In genomic region chr14:22994762-22995275, GRCh38 we compare ENCODE assay signal across 8 cellular contexts. TPM values are rescaled to one million over a fixed set of nuclear protein-coding genes. Genes with fewer than 3 reads are reported as not detected.
DNase-seq lines count a peak whose midpoint lies in the region; ATAC-seq, FAIRE-seq and TF ChIP-seq lines count a peak whose summit lies in the region.

No MANE protein-coding gene starts in this region.

- peak; percentile 83 for FAIRE-seq in HepG2 (lab: Jason Lieb, UNC)

- no peak for TF ChIP-seq EP300 in HepG2 (IDR thresholded peaks at IDR 0.05; ENCODE audit: low read depth in 2 of 2, low read length in 2 of 2)
- TF ChIP-seq EP300 in HepG2 (CRISPR knock-in tag; IDR thresholded peaks at IDR 0.05; ENCODE audit: borderline replicate concordance) = 0 out of 2 replicates have a peak, but pooled peaks have one; percentile 16

- H3F3A ChIP-seq in OCI-LY1 (ENCODE audit: insufficient read depth, low read length) = no peaks in the 10 kb centered on the region

- no peaks in the 10 kb centered on the region for H3K79me2 ChIP-seq in OCI-LY1 (ENCODE audit: insufficient read depth, low read length)
- H3K79me2 ChIP-seq in HepG2 (ENCODE audit: insufficient read depth, low read length) = no peaks in the 10 kb centered on the region

- no peak for DNase-seq in brain microvascular endothelial cell
- DNase-seq in HepG2 (ENCODE audit: low spot score) = peak; percentile 67
- DNase-seq in upper lobe of right lung = peak; percentile 72
- DNase-seq in dedifferentiated amniotic fluid mesenchymal stem cell (ENCODE audit: extremely low spot score) = no peak
- DNase-seq in 8988T = no peak

- H3K27ac ChIP-seq in 22Rv1 (no peak overlapping the region), OCI-LY1 (ENCODE audit: low read depth, low read length, poor library complexity, severe bottlenecking) (no peak overlapping the region), brain microvascular endothelial cell (no peak overlapping the region), HepG2 (ENCODE audit: extremely low read length, insufficient read depth, low read length) (no peak overlapping the region), upper lobe of right lung (no peak overlapping the region)

- H3K4me2 ChIP-seq in OCI-LY1 (ENCODE audit: low read length) (no peak overlapping the region), HepG2 (ENCODE audit: low read depth, low read length) (peak overlapping the region; percentile 13; the same call in 1 of the 2 replicates)

- intact Hi-C loops in HepG2 (cut with micrococcal nuclease; ENCODE audit: unreplicated experiment) (loop anchor here (1.0 kb wide), 4 partner anchors 9 to 63 kb away; no protein-coding TSS in a partner anchor), upper lobe of right lung (cut with DNase I) (no loop called here)

- H3K9me3 ChIP-seq in OCI-LY1 (ENCODE audit: low read length) (no peaks in the 10 kb centered on the region), HepG2 (ENCODE audit: low read length) (no peaks in the 10 kb centered on the region), upper lobe of right lung (no peaks in the 10 kb centered on the region)

- peak; percentile 94 for ATAC-seq in HepG2
- peak; percentile 80 for ATAC-seq in upper lobe of right lung

- TF ChIP-seq POLR2A in HepG2 (IDR thresholded peaks at IDR 0.05; ENCODE audit: insufficient read depth in 1 of 2, low read depth in 2 of 2, low read length in 2 of 2) = no peak

- CTCF ChIA-PET in HepG2 (lab: Yijun Ruan, JAX; ENCODE audit: low intra/inter-chr PET ratio, low total read pairs) = interaction anchor here (0.7 to 2.9 kb wide), 5 partner anchors 8 to 74 kb away, joined by 3 to 77 read pairs (median 9); partner anchors contain the start of genes AJUBA and CDH24

- peaks cover 9% of the 10 kb centered on the region for H3K36me3 ChIP-seq in OCI-LY1 (ENCODE audit: insufficient read depth, low read length)
- no peaks in the 10 kb centered on the region for H3K36me3 ChIP-seq in brain microvascular endothelial cell (replicated peaks)
- H3K36me3 ChIP-seq in HepG2 (replicated peaks in 1 of 2; ENCODE audit: control insufficient read depth in 1 of 2, insufficient read depth in 2 of 2, low read length in 2 of 2) = peaks cover 0 to 3% of the 10 kb centered on the region in 2 experiments; a peak in 2 of 5 replicates
- no peaks in the 10 kb centered on the region for H3K36me3 ChIP-seq in upper lobe of right lung

- POLR2A ChIA-PET in HepG2 (lab: Yijun Ruan, JAX) = interaction anchor here (0.7 to 8.5 kb wide), 23 partner anchors 11 to 100 kb away, joined by 3 to 160 read pairs (median 7); partner anchors contain the start of genes ACIN1, AJUBA, C14orf119 and C14orf93

- 24% methylated on average over 4 of the region's 4 CpGs for WGBS in HepG2 (ENCODE audit: low lambda C conversion rate)

- peak; percentile 87 for TF ChIP-seq RAD21 in HepG2 (CRISPR knock-in tag; IDR thresholded peaks at IDR 0.05)

- in situ Hi-C loops in brain microvascular endothelial cell (cut with HindIII; ENCODE audit: low pct_ligation_motif_present, low sequenced_read_pairs) = no loop called here
- in situ Hi-C loops in HepG2 (cut with HindIII; ENCODE audit: extremely low pct_ligation_motif_present, low pct_unique_long_range_greater_than_20kb) = no loop called here

- H3K27me3 ChIP-seq in OCI-LY1 (ENCODE audit: insufficient read depth, low read length) (no peaks in the 10 kb centered on the region), brain microvascular endothelial cell (replicated peaks) (no peaks in the 10 kb centered on the region), HepG2 (ENCODE audit: control insufficient read depth in 1 of 2, insufficient read depth in 2 of 2, low read length in 2 of 2) (no peaks in the 10 kb centered on the region), upper lobe of right lung (no peaks in the 10 kb centered on the region)

- no TSS peak for BruUV-seq in HepG2 (replicated peaks; lab: Mats Ljungman, UMichigan)

- H3K9ac ChIP-seq in OCI-LY1 (ENCODE audit: low read length) (no peak overlapping the region), HepG2 (ENCODE audit: insufficient read depth, low read depth, low read length) (no peak overlapping the region)

- no peaks in the 10 kb centered on the region for H3K9me2 ChIP-seq in OCI-LY1 (ENCODE audit: low read depth, low read length)

- TF ChIP-seq CTCF in 22Rv1 (IDR thresholded peaks at IDR 0.05) (peak; percentile 66), GM12872 (IDR thresholded peaks at IDR 0.05; ENCODE audit: insufficient read depth, low read depth, low read length) (peak; percentile 69), OCI-LY1 (IDR thresholded peaks at IDR 0.05; ENCODE audit: low read length) (peak; percentile 79), brain microvascular endothelial cell (IDR thresholded peaks at IDR 0.05; ENCODE audit: low read depth, low read length, missing control alignments) (peak; percentile 82), HepG2 (CRISPR knock-in tag; IDR thresholded peaks at IDR 0.05) (peak; percentile 90), upper lobe of right lung (IDR thresholded peaks at IDR 0.05) (peak; percentile 56)

- H2AFZ ChIP-seq in OCI-LY1 (ENCODE audit: low read length) = no peak overlapping the region
- H2AFZ ChIP-seq in HepG2 (ENCODE audit: low read length) = no peak overlapping the region

- H3K4me3 ChIP-seq in OCI-LY1 (ENCODE audit: low read depth, low read length, poor library complexity, severe bottlenecking) = no peak overlapping the region
- H3K4me3 ChIP-seq in brain microvascular endothelial cell (ENCODE audit: low read depth, low read length) = no peak overlapping the region
- H3K4me3 ChIP-seq in HepG2 (replicated peaks in 1 of 3; ENCODE audit: insufficient read depth in 1 of 3, low read depth in 2 of 3, low read length in 3 of 3) = no peak overlapping the region
- no peak overlapping the region for H3K4me3 ChIP-seq in upper lobe of right lung

- no peaks in the 10 kb centered on the region for H4K20me1 ChIP-seq in OCI-LY1 (ENCODE audit: insufficient read depth, low read length)
- H4K20me1 ChIP-seq in HepG2 (ENCODE audit: insufficient read depth, low read length) = no peaks in the 10 kb centered on the region

- H3K4me1 ChIP-seq in OCI-LY1 (ENCODE audit: insufficient read depth, low read length, severe bottlenecking) = no peaks in the 10 kb centered on the region
- H3K4me1 ChIP-seq in HepG2 (ENCODE audit: insufficient read depth, low read length) = peaks cover 5% of the 10 kb centered on the region; the same call in 1 of the 2 replicates
- H3K4me1 ChIP-seq in upper lobe of right lung = peaks cover 3% of the 10 kb centered on the region

RNA-seq across cellular contexts. Expression of gene AJUBA, which starts 12.5 kb away (rescaled TPM):
- 109 and 157 TPM in 2 replicates for total RNA-seq in HepG2 (2016; rRNA removed; fragmentation: Illumina TruSeq; extraction: Trizol)
- 29.1 and 32.6 TPM in 2 replicates for total RNA-seq in HepG2 (2016; cell fraction: cytosol; rRNA removed; fragmentation: Illumina TruSeq; extraction: Trizol; ENCODE audit: low read depth)
- total RNA-seq in HepG2 (2016; cell fraction: insoluble cytoplasmic fraction; rRNA removed; fragmentation: Illumina TruSeq; extraction: Trizol) = 104 and 153 TPM in 2 replicates
- total RNA-seq in HepG2 (2016; cell fraction: membrane; rRNA removed; fragmentation: Illumina TruSeq; extraction: Trizol) = 72.3 and 78.5 TPM in 2 replicates
- total RNA-seq in HepG2 (2016; cell fraction: nucleus; rRNA removed; fragmentation: Illumina TruSeq; extraction: Trizol) = 149 and 162 TPM in 2 replicates
- polyA plus RNA-seq in HepG2 (2011; rRNA removed) = 241 and 315 TPM in 2 replicates
- polyA plus RNA-seq in HepG2 (2011; cell fraction: cytosol; rRNA removed) = 184 and 225 TPM in 2 replicates
- polyA plus RNA-seq in HepG2 (2011; cell fraction: nucleus; rRNA removed) = 207 and 248 TPM in 2 replicates
- polyA plus RNA-seq in HepG2 (2012) = 183 and 230 TPM in 2 replicates
- polyA plus RNA-seq in HepG2 (2016; cell fraction: cytosol; fragmentation: Illumina TruSeq; extraction: Trizol; ENCODE audit: low read depth) = 8.7 and 9.2 TPM in 2 replicates
- polyA plus RNA-seq in HepG2 (2016; cell fraction: insoluble cytoplasmic fraction; fragmentation: Illumina TruSeq; extraction: Trizol; ENCODE audit: low read depth) = 102 and 106 TPM in 2 replicates
- polyA plus RNA-seq in HepG2 (2016; cell fraction: membrane; fragmentation: Illumina TruSeq; extraction: Trizol; ENCODE audit: low read depth) = 31.5 and 31.6 TPM in 2 replicates
- polyA plus RNA-seq in HepG2 (2016; cell fraction: nucleus; fragmentation: Illumina TruSeq; extraction: Trizol; ENCODE audit: insufficient read depth, low read depth) = 158 and 165 TPM in 2 replicates
- polyA minus RNA-seq in HepG2 (2011; rRNA and poly(A)+ RNA removed; ENCODE audit: low replicate concordance) = 171 and 630 TPM in 2 replicates
- polyA minus RNA-seq in HepG2 (2011; cell fraction: cytosol; rRNA and poly(A)+ RNA removed) = 150 and 166 TPM in 2 replicates
- 420 and 488 TPM in 2 replicates for polyA minus RNA-seq in HepG2 (2011; cell fraction: nucleus; rRNA and poly(A)+ RNA removed)
- 37.8 TPM for total RNA-seq in upper lobe of right lung

RNA-seq across cellular contexts. Expression of gene C14orf93, which starts 15.1 kb away (rescaled TPM):
- 10.8 and 11.4 TPM in 2 replicates for total RNA-seq in HepG2 (2016; rRNA removed; fragmentation: Illumina TruSeq; extraction: Trizol)
- 3.1 and 3.7 TPM in 2 replicates for total RNA-seq in HepG2 (2016; cell fraction: cytosol; rRNA removed; fragmentation: Illumina TruSeq; extraction: Trizol; ENCODE audit: low read depth)
- 10.9 and 11.2 TPM in 2 replicates for total RNA-seq in HepG2 (2016; cell fraction: insoluble cytoplasmic fraction; rRNA removed; fragmentation: Illumina TruSeq; extraction: Trizol)
- 7.8 and 9.1 TPM in 2 replicates for total RNA-seq in HepG2 (2016; cell fraction: membrane; rRNA removed; fragmentation: Illumina TruSeq; extraction: Trizol)
- total RNA-seq in HepG2 (2016; cell fraction: nucleus; rRNA removed; fragmentation: Illumina TruSeq; extraction: Trizol) = 6.7 and 8.3 TPM in 2 replicates
- polyA plus RNA-seq in HepG2 (2011; rRNA removed) = 19.8 and 22.5 TPM in 2 replicates
- 18.0 and 23.7 TPM in 2 replicates for polyA plus RNA-seq in HepG2 (2011; cell fraction: cytosol; rRNA removed)
- polyA plus RNA-seq in HepG2 (2011; cell fraction: nucleus; rRNA removed) = 27.1 and 27.7 TPM in 2 replicates
- polyA plus RNA-seq in HepG2 (2012) = 14.5 and 15.7 TPM in 2 replicates
- polyA plus RNA-seq in HepG2 (2016; cell fraction: cytosol; fragmentation: Illumina TruSeq; extraction: Trizol; ENCODE audit: low read depth) = 2.6 and 3.0 TPM in 2 replicates
- 9.9 and 10.2 TPM in 2 replicates for polyA plus RNA-seq in HepG2 (2016; cell fraction: insoluble cytoplasmic fraction; fragmentation: Illumina TruSeq; extraction: Trizol; ENCODE audit: low read depth)
- 6.4 TPM in 2 replicates for polyA plus RNA-seq in HepG2 (2016; cell fraction: membrane; fragmentation: Illumina TruSeq; extraction: Trizol; ENCODE audit: low read depth)
- polyA plus RNA-seq in HepG2 (2016; cell fraction: nucleus; fragmentation: Illumina TruSeq; extraction: Trizol; ENCODE audit: insufficient read depth, low read depth) = 19.5 and 24.7 TPM in 2 replicates
- polyA minus RNA-seq in HepG2 (2011; rRNA and poly(A)+ RNA removed; ENCODE audit: low replicate concordance) = 18.0 and 62.7 TPM in 2 replicates
- polyA minus RNA-seq in HepG2 (2011; cell fraction: cytosol; rRNA and poly(A)+ RNA removed) = 8.0 and 14.8 TPM in 2 replicates
- 8.8 and 11.9 TPM in 2 replicates for polyA minus RNA-seq in HepG2 (2011; cell fraction: nucleus; rRNA and poly(A)+ RNA removed)
- 8.4 TPM for total RNA-seq in upper lobe of right lung

RNA-seq across cellular contexts. Expression of gene HAUS4, which starts 37.9 kb away (rescaled TPM):
- total RNA-seq in HepG2 (2016; rRNA removed; fragmentation: Illumina TruSeq; extraction: Trizol) = 130 and 141 TPM in 2 replicates
- total RNA-seq in HepG2 (2016; cell fraction: cytosol; rRNA removed; fragmentation: Illumina TruSeq; extraction: Trizol; ENCODE audit: low read depth) = 124 and 143 TPM in 2 replicates
- 128 and 148 TPM in 2 replicates for total RNA-seq in HepG2 (2016; cell fraction: insoluble cytoplasmic fraction; rRNA removed; fragmentation: Illumina TruSeq; extraction: Trizol)
- 134 and 154 TPM in 2 replicates for total RNA-seq in HepG2 (2016; cell fraction: membrane; rRNA removed; fragmentation: Illumina TruSeq; extraction: Trizol)
- total RNA-seq in HepG2 (2016; cell fraction: nucleus; rRNA removed; fragmentation: Illumina TruSeq; extraction: Trizol) = 82.9 and 84.6 TPM in 2 replicates
- 64.7 and 74.4 TPM in 2 replicates for polyA plus RNA-seq in HepG2 (2011; rRNA removed)
- 49.6 and 52.3 TPM in 2 replicates for polyA plus RNA-seq in HepG2 (2011; cell fraction: cytosol; rRNA removed)
- 90.4 and 93.9 TPM in 2 replicates for polyA plus RNA-seq in HepG2 (2011; cell fraction: nucleus; rRNA removed)
- 58.5 and 83.9 TPM in 2 replicates for polyA plus RNA-seq in HepG2 (2012)
- 42.0 and 47.4 TPM in 2 replicates for polyA plus RNA-seq in HepG2 (2016; cell fraction: cytosol; fragmentation: Illumina TruSeq; extraction: Trizol; ENCODE audit: low read depth)
- 106 and 115 TPM in 2 replicates for polyA plus RNA-seq in HepG2 (2016; cell fraction: insoluble cytoplasmic fraction; fragmentation: Illumina TruSeq; extraction: Trizol; ENCODE audit: low read depth)
- 86.6 and 89.8 TPM in 2 replicates for polyA plus RNA-seq in HepG2 (2016; cell fraction: membrane; fragmentation: Illumina TruSeq; extraction: Trizol; ENCODE audit: low read depth)
- polyA plus RNA-seq in HepG2 (2016; cell fraction: nucleus; fragmentation: Illumina TruSeq; extraction: Trizol; ENCODE audit: insufficient read depth, low read depth) = 118 and 127 TPM in 2 replicates
- 39.3 and 43.1 TPM in 2 replicates for polyA minus RNA-seq in HepG2 (2011; rRNA and poly(A)+ RNA removed; ENCODE audit: low replicate concordance)
- 27.3 and 39.3 TPM in 2 replicates for polyA minus RNA-seq in HepG2 (2011; cell fraction: cytosol; rRNA and poly(A)+ RNA removed)
- polyA minus RNA-seq in HepG2 (2011; cell fraction: nucleus; rRNA and poly(A)+ RNA removed) = 50.6 and 59.4 TPM in 2 replicates
- total RNA-seq in upper lobe of right lung = 44.7 TPM

RNA-seq across cellular contexts. Expression of gene PSMB5, which starts 39.9 kb away (rescaled TPM):
- total RNA-seq in HepG2 (2016; rRNA removed; fragmentation: Illumina TruSeq; extraction: Trizol) (871 and 1,316 TPM in 2 replicates), upper lobe of right lung (75.7 TPM)
- total RNA-seq in HepG2 (2016; cell fraction: cytosol; rRNA removed; fragmentation: Illumina TruSeq; extraction: Trizol; ENCODE audit: low read depth) = 296 and 327 TPM in 2 replicates
- 923 and 1,358 TPM in 2 replicates for total RNA-seq in HepG2 (2016; cell fraction: insoluble cytoplasmic fraction; rRNA removed; fragmentation: Illumina TruSeq; extraction: Trizol)
- 499 and 543 TPM in 2 replicates for total RNA-seq in HepG2 (2016; cell fraction: membrane; rRNA removed; fragmentation: Illumina TruSeq; extraction: Trizol)
- 325 and 326 TPM in 2 replicates for total RNA-seq in HepG2 (2016; cell fraction: nucleus; rRNA removed; fragmentation: Illumina TruSeq; extraction: Trizol)
- polyA plus RNA-seq in HepG2 (2011; rRNA removed) = 566 and 705 TPM in 2 replicates
- 909 and 1,129 TPM in 2 replicates for polyA plus RNA-seq in HepG2 (2011; cell fraction: cytosol; rRNA removed)
- 173 and 191 TPM in 2 replicates for polyA plus RNA-seq in HepG2 (2011; cell fraction: nucleus; rRNA removed)
- polyA plus RNA-seq in HepG2 (2012) = 459 and 476 TPM in 2 replicates
- polyA plus RNA-seq in HepG2 (2016; cell fraction: cytosol; fragmentation: Illumina TruSeq; extraction: Trizol; ENCODE audit: low read depth) = 281 and 292 TPM in 2 replicates
- 1,127 and 1,228 TPM in 2 replicates for polyA plus RNA-seq in HepG2 (2016; cell fraction: insoluble cytoplasmic fraction; fragmentation: Illumina TruSeq; extraction: Trizol; ENCODE audit: low read depth)
- polyA plus RNA-seq in HepG2 (2016; cell fraction: membrane; fragmentation: Illumina TruSeq; extraction: Trizol; ENCODE audit: low read depth) = 411 and 426 TPM in 2 replicates
- 421 and 445 TPM in 2 replicates for polyA plus RNA-seq in HepG2 (2016; cell fraction: nucleus; fragmentation: Illumina TruSeq; extraction: Trizol; ENCODE audit: insufficient read depth, low read depth)
- 455 and 971 TPM in 2 replicates for polyA minus RNA-seq in HepG2 (2011; rRNA and poly(A)+ RNA removed; ENCODE audit: low replicate concordance)
- 370 and 379 TPM in 2 replicates for polyA minus RNA-seq in HepG2 (2011; cell fraction: cytosol; rRNA and poly(A)+ RNA removed)
- polyA minus RNA-seq in HepG2 (2011; cell fraction: nucleus; rRNA and poly(A)+ RNA removed) = 156 and 157 TPM in 2 replicates

RNA-seq across cellular contexts. Expression of gene PSMB11, which starts 47.2 kb away (rescaled TPM):
- total RNA-seq in HepG2 (2016; rRNA removed; fragmentation: Illumina TruSeq; extraction: Trizol) = not detected in 2 replicates
- total RNA-seq in HepG2 (2016; cell fraction: cytosol; rRNA removed; fragmentation: Illumina TruSeq; extraction: Trizol; ENCODE audit: low read depth) = not detected in 2 replicates
- total RNA-seq in HepG2 (2016; cell fraction: insoluble cytoplasmic fraction; rRNA removed; fragmentation: Illumina TruSeq; extraction: Trizol) = not detected in 2 replicates
- not detected in 2 replicates for total RNA-seq in HepG2 (2016; cell fraction: membrane; rRNA removed; fragmentation: Illumina TruSeq; extraction: Trizol)
- not detected in 2 replicates for total RNA-seq in HepG2 (2016; cell fraction: nucleus; rRNA removed; fragmentation: Illumina TruSeq; extraction: Trizol)
- polyA plus RNA-seq in HepG2 (2011; rRNA removed) = not detected in 2 replicates
- polyA plus RNA-seq in HepG2 (2011; cell fraction: cytosol; rRNA removed) = not detected in 2 replicates
- polyA plus RNA-seq in HepG2 (2011; cell fraction: nucleus; rRNA removed) = not detected in 2 replicates
- not detected in 2 replicates for polyA plus RNA-seq in HepG2 (2012)
- not detected in 2 replicates for polyA plus RNA-seq in HepG2 (2016; cell fraction: cytosol; fragmentation: Illumina TruSeq; extraction: Trizol; ENCODE audit: low read depth)
- not detected in 2 replicates for polyA plus RNA-seq in HepG2 (2016; cell fraction: insoluble cytoplasmic fraction; fragmentation: Illumina TruSeq; extraction: Trizol; ENCODE audit: low read depth)
- polyA plus RNA-seq in HepG2 (2016; cell fraction: membrane; fragmentation: Illumina TruSeq; extraction: Trizol; ENCODE audit: low read depth) = not detected in 2 replicates
- not detected in 2 replicates for polyA plus RNA-seq in HepG2 (2016; cell fraction: nucleus; fragmentation: Illumina TruSeq; extraction: Trizol; ENCODE audit: insufficient read depth, low read depth)
- 0.10 TPM in 1 of 2 replicates, not detected in the other for polyA minus RNA-seq in HepG2 (2011; rRNA and poly(A)+ RNA removed; ENCODE audit: low replicate concordance)
- not detected in 2 replicates for polyA minus RNA-seq in HepG2 (2011; cell fraction: cytosol; rRNA and poly(A)+ RNA removed)
- not detected in 2 replicates for polyA minus RNA-seq in HepG2 (2011; cell fraction: nucleus; rRNA and poly(A)+ RNA removed)
- not detected for total RNA-seq in upper lobe of right lung

Comparison
In these comparisons a context has a peak if more than half of its experiments do, and no peak if none do; other contexts are left out.
1. DNase-seq: peak in HepG2 (single experiment) and upper lobe of right lung (single experiment); none in brain microvascular endothelial cell (single experiment), dedifferentiated amniotic fluid mesenchymal stem cell (single experiment) and 8988T (single experiment).
2. Peak in every context shown above with its lines, with median percentiles within 50 percentile points of each other: CTCF ChIP-seq.